In the genomic region with DNA sequence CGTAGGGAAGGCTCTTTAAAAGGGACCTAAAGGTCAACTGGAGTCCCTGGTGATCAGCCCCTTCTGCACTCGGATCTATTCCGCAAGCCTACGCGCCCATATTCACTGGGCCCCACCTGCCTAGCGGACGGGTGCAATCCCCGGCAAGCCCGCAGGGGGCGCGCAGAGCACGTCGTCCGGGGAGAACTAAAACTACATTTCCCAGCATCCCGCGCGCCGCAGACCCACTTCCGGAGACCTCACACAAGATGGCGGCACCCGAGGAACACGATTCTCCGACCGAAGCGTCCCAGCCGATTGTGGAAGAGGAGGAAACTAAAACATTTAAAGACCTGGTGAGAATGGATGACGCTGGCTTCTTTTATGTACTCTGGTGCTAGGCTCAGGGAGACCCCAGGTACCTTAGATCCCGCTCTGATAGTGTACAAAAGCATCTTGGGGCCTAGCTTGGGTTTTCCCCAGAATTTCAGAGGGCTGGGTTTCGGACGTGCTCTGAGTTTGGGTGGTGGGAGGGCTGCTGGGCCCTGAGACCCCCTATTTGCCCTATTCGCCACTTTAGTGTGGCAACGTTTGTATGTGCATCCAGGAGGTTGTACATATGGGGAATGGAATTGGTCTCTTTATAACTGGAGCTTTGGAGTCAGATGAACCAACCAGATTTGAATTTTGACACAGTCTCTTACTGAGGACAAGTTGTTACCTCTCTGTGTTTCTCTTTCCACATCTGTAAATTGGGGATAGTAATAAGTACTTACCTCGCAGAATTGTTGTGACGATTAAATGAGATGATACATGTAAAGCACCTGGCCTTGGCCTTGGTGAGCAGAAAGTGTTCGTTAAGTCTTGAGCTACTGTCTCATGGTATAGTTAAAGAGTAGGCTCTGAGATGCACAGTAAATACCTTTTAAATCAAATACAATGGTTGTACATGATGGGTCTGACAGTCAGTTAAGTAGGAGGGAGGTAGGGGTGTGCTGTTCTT, we compare ENCODE assay signal across 1 cellular context.
TF ChIP-seq lines count a peak whose summit lies in the region.

Gene DDX47 (plus strand): TSS at position 227 of the 982 bp plus-strand sequence. CDS start 22 bp downstream, at position 249.

TF ChIP-seq in HepG2, 621 proteins besides CTCF, POLR2A, EP300 and RAD21 (continued from another document and continues in another):
- TF ChIP-seq USF2 (IDR thresholded peaks at IDR 0.05; ENCODE audit: low read depth, low read length), result no peak
- no peak for TF ChIP-seq USF2 (CRISPR knock-in tag; IDR thresholded peaks at IDR 0.05; ENCODE audit: borderline replicate concordance)
- no peak for TF ChIP-seq JDP2 (CRISPR knock-in tag; IDR thresholded peaks at IDR 0.05; ENCODE audit: borderline replicate concordance)
- TF ChIP-seq HOXD1 (CRISPR knock-in tag; IDR thresholded peaks at IDR 0.05), result peak; percentile 63; the same call in 1 of the 2 replicates
- no peak for TF ChIP-seq PITX1 (CRISPR knock-in tag; IDR thresholded peaks at IDR 0.05)
- TF ChIP-seq PHF20 (CRISPR knock-in tag; IDR thresholded peaks at IDR 0.05), result peak; percentile 91
- TF ChIP-seq ZNF782 (CRISPR knock-in tag; IDR thresholded peaks at IDR 0.05; ENCODE audit: borderline replicate concordance), result no peak
- TF ChIP-seq NFE2L1 (CRISPR knock-in tag; IDR thresholded peaks at IDR 0.05; ENCODE audit: borderline replicate concordance), result no peak
- TF ChIP-seq CHD4 (IDR thresholded peaks at IDR 0.05; ENCODE audit: borderline replicate concordance, low read length), result no peak
- no peak for TF ChIP-seq ZBTB10 (CRISPR knock-in tag; IDR thresholded peaks at IDR 0.05; ENCODE audit: borderline replicate concordance)
- TF ChIP-seq RFX3 (CRISPR knock-in tag; IDR thresholded peaks at IDR 0.05), result no peak
- TF ChIP-seq ARNT2 (CRISPR knock-in tag; IDR thresholded peaks at IDR 0.05; ENCODE audit: low read depth), result peak; percentile 16; the same call in 1 of the 2 replicates
- TF ChIP-seq ERF (CRISPR knock-in tag; IDR thresholded peaks at IDR 0.05), result peak; percentile 55
- no peak for TF ChIP-seq ZNF775 (CRISPR knock-in tag; IDR thresholded peaks at IDR 0.05; ENCODE audit: borderline replicate concordance)
- no peak for TF ChIP-seq TCF7L2 (IDR thresholded peaks at IDR 0.05; ENCODE audit: low read depth, low read length)
- TF ChIP-seq, protein P1, sequence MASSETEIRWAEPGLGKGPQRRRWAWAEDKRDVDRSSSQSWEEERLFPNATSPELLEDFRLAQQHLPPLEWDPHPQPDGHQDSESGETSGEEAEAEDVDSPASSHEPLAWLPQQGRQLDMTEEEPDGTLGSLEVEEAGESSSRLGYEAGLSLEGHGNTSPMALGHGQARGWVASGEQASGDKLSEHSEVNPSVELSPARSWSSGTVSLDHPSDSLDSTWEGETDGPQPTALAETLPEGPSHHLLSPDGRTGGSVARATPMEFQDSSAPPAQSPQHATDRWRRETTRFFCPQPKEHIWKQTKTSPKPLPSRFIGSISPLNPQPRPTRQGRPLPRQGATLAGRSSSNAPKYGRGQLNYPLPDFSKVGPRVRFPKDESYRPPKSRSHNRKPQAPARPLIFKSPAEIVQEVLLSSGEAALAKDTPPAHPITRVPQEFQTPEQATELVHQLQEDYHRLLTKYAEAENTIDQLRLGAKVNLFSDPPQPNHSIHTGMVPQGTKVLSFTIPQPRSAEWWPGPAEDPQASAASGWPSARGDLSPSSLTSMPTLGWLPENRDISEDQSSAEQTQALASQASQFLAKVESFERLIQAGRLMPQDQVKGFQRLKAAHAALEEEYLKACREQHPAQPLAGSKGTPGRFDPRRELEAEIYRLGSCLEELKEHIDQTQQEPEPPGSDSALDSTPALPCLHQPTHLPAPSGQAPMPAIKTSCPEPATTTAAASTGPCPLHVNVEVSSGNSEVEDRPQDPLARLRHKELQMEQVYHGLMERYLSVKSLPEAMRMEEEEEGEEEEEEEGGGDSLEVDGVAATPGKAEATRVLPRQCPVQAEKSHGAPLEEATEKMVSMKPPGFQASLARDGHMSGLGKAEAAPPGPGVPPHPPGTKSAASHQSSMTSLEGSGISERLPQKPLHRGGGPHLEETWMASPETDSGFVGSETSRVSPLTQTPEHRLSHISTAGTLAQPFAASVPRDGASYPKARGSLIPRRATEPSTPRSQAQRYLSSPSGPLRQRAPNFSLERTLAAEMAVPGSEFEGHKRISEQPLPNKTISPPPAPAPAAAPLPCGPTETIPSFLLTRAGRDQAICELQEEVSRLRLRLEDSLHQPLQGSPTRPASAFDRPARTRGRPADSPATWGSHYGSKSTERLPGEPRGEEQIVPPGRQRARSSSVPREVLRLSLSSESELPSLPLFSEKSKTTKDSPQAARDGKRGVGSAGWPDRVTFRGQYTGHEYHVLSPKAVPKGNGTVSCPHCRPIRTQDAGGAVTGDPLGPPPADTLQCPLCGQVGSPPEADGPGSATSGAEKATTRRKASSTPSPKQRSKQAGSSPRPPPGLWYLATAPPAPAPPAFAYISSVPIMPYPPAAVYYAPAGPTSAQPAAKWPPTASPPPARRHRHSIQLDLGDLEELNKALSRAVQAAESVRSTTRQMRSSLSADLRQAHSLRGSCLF (CRISPR knock-in tag; IDR thresholded peaks at IDR 0.05; ENCODE audit: borderline replicate concordance), result no peak
- peak; percentile 74; the same call in 1 of the 2 replicates for TF ChIP-seq ZNF350 (CRISPR knock-in tag; IDR thresholded peaks at IDR 0.05; ENCODE audit: borderline replicate concordance, low read depth)
- peak; percentile 57; the same call in 1 of the 2 replicates for TF ChIP-seq AHR (CRISPR knock-in tag; IDR thresholded peaks at IDR 0.05)
- TF ChIP-seq, protein P2, sequence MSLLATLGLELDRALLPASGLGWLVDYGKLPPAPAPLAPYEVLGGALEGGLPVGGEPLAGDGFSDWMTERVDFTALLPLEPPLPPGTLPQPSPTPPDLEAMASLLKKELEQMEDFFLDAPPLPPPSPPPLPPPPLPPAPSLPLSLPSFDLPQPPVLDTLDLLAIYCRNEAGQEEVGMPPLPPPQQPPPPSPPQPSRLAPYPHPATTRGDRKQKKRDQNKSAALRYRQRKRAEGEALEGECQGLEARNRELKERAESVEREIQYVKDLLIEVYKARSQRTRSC (CRISPR knock-in tag; IDR thresholded peaks at IDR 0.05; ENCODE audit: low read depth), result no peak
- TF ChIP-seq SALL1 (CRISPR knock-in tag; IDR thresholded peaks at IDR 0.05), result peak; percentile 93
- peak; percentile 57; the same call in 1 of the 2 replicates for TF ChIP-seq YEATS2 (CRISPR knock-in tag; IDR thresholded peaks at IDR 0.05; ENCODE audit: borderline replicate concordance)
- TF ChIP-seq FOSL2 (CRISPR knock-in tag; IDR thresholded peaks at IDR 0.05), result peak; percentile 23; the same call in 1 of the 2 replicates
- TF ChIP-seq ZNF839 (CRISPR knock-in tag; IDR thresholded peaks at IDR 0.05; ENCODE audit: borderline replicate concordance), result 0 out of 2 replicates have a peak, but pooled peaks have one; percentile 35
- TF ChIP-seq XRCC5 (optimal IDR thresholded peaks at IDR 0.05; ENCODE audit: low read length), result peak; percentile 95
- TF ChIP-seq TBX3 (IDR thresholded peaks at IDR 0.05; ENCODE audit: borderline replicate concordance), result no peak
- TF ChIP-seq NFE2 (CRISPR knock-in tag; IDR thresholded peaks at IDR 0.05), result no peak
- TF ChIP-seq, protein P3, sequence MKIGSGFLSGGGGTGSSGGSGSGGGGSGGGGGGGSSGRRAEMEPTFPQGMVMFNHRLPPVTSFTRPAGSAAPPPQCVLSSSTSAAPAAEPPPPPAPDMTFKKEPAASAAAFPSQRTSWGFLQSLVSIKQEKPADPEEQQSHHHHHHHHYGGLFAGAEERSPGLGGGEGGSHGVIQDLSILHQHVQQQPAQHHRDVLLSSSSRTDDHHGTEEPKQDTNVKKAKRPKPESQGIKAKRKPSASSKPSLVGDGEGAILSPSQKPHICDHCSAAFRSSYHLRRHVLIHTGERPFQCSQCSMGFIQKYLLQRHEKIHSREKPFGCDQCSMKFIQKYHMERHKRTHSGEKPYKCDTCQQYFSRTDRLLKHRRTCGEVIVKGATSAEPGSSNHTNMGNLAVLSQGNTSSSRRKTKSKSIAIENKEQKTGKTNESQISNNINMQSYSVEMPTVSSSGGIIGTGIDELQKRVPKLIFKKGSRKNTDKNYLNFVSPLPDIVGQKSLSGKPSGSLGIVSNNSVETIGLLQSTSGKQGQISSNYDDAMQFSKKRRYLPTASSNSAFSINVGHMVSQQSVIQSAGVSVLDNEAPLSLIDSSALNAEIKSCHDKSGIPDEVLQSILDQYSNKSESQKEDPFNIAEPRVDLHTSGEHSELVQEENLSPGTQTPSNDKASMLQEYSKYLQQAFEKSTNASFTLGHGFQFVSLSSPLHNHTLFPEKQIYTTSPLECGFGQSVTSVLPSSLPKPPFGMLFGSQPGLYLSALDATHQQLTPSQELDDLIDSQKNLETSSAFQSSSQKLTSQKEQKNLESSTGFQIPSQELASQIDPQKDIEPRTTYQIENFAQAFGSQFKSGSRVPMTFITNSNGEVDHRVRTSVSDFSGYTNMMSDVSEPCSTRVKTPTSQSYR (CRISPR knock-in tag; IDR thresholded peaks at IDR 0.05; ENCODE audit: borderline replicate concordance), result no peak
- 0 out of 2 replicates have a peak, but pooled peaks have one; percentile 61 for TF ChIP-seq ZNF296 (CRISPR knock-in tag; conservative IDR thresholded peaks at IDR 0.05)
- no peak for TF ChIP-seq NFRKB (IDR thresholded peaks at IDR 0.05)
- TF ChIP-seq ZNF503 (CRISPR knock-in tag; IDR thresholded peaks at IDR 0.05), result peak; percentile 27; the same call in 1 of the 2 replicates
- TF ChIP-seq, protein P4, sequence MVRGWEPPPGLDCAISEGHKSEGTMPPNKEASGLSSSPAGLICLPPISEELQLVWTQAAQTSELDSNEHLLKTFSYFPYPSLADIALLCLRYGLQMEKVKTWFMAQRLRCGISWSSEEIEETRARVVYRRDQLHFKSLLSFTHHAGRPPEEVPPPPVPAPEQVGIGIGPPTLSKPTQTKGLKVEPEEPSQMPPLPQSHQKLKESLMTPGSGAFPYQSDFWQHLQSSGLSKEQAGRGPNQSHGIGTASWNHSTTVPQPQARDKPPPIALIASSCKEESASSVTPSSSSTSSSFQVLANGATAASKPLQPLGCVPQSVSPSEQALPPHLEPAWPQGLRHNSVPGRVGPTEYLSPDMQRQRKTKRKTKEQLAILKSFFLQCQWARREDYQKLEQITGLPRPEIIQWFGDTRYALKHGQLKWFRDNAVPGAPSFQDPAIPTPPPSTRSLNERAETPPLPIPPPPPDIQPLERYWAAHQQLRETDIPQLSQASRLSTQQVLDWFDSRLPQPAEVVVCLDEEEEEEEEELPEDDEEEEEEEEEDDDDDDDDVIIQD (CRISPR knock-in tag; IDR thresholded peaks at IDR 0.05; ENCODE audit: low read depth), result peak; percentile 70; the same call in 1 of the 2 replicates
- TF ChIP-seq KDM5A (IDR thresholded peaks at IDR 0.05; ENCODE audit: borderline replicate concordance, low read length), result peak; percentile 87
- TF ChIP-seq PAWR (CRISPR knock-in tag; IDR thresholded peaks at IDR 0.05; ENCODE audit: borderline replicate concordance), result no peak
- TF ChIP-seq, protein P5, sequence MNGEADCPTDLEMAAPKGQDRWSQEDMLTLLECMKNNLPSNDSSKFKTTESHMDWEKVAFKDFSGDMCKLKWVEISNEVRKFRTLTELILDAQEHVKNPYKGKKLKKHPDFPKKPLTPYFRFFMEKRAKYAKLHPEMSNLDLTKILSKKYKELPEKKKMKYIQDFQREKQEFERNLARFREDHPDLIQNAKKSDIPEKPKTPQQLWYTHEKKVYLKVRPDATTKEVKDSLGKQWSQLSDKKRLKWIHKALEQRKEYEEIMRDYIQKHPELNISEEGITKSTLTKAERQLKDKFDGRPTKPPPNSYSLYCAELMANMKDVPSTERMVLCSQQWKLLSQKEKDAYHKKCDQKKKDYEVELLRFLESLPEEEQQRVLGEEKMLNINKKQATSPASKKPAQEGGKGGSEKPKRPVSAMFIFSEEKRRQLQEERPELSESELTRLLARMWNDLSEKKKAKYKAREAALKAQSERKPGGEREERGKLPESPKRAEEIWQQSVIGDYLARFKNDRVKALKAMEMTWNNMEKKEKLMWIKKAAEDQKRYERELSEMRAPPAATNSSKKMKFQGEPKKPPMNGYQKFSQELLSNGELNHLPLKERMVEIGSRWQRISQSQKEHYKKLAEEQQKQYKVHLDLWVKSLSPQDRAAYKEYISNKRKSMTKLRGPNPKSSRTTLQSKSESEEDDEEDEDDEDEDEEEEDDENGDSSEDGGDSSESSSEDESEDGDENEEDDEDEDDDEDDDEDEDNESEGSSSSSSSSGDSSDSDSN (CRISPR knock-in tag; IDR thresholded peaks at IDR 0.05), result no peak; the same call in 1 of the 2 replicates
